ENCODE assay signal across 8 cellular contexts in genomic region chr14:21917699-21918436, GRCh38.
A peak's percentile ranks its signal among the peaks of the same experiment; 100 is the strongest.
DNase-seq lines count a peak whose midpoint lies in the region; ATAC-seq lines count a peak whose summit lies in the region.

No MANE protein-coding gene starts in this region.

- H3K36me3 ChIP-seq in HAP-1 (replicated peaks), result no peaks in the 10 kb centered on the region

- H3K27me3 ChIP-seq in HAP-1 (ENCODE audit: low read depth), result no peaks in the 10 kb centered on the region

- peak overlapping the region; percentile 83 to 85 for H3K4me3 Mint-ChIP-seq in activated T-cell treated with anti-CD3 and anti-CD28 coated beads, Interleukin-2, amount 50 U/mL, for 72 hours

- H3K36me3 Mint-ChIP-seq in activated T-cell treated with anti-CD3 and anti-CD28 coated beads, Interleukin-2, amount 50 U/mL, for 72 hours (ENCODE audit: insufficient read depth in 2 of 2), result peaks cover 0 to 7% of the 10 kb centered on the region in 2 donors

- peaks cover 0 to 2% of the 10 kb centered on the region in 2 donors for H3K9me3 Mint-ChIP-seq in activated T-cell treated with anti-CD3 and anti-CD28 coated beads, Interleukin-2, amount 50 U/mL, for 72 hours

- H3K4me1 Mint-ChIP-seq in activated T-cell treated with anti-CD3 and anti-CD28 coated beads, Interleukin-2, amount 50 U/mL, for 72 hours (ENCODE audit: low read depth), result peaks cover 71% of the 10 kb centered on the region

- H3K27ac Mint-ChIP-seq in activated T-cell treated with anti-CD3 and anti-CD28 coated beads, Interleukin-2, amount 50 U/mL, for 72 hours, result peak overlapping the region; percentile 87

- in situ Hi-C loops in HAP-1 (cut with MboI; ENCODE audit: low sequenced_read_pairs), result no loop called here

- no peaks in the 10 kb centered on the region for H3K4me1 ChIP-seq in HAP-1

- peak; percentile 37 for DNase-seq in EL
- DNase-seq in HAP-1 (ENCODE audit: low spot score in 2 of 2), result peak; percentile 40 to 52
- DNase-seq in NCI-H748 treated with DMSO at 0.1 percent for 48 hours (lab: John Stamatoyannopoulos, UW), result peak; percentile 5
- peak; percentile 61 to 66 for DNase-seq in activated T-cell treated with anti-CD3 and anti-CD28 coated beads, Interleukin-2, amount 50 U/mL, for 72 hours
- peak; percentile 37 for DNase-seq in fibroblast of peridontal ligament (ENCODE audit: extremely low read depth)
- peak in 30 of 56 donors; percentile 2 to 71 (median 16) for DNase-seq in nucleus accumbens (lab: John Stamatoyannopoulos, UW)

- H3K4me3 ChIP-seq in HAP-1, result no peak overlapping the region

- ATAC-seq in activated T-cell treated with anti-CD3 and anti-CD28 coated beads, Interleukin-2, amount 50 U/mL, for 72 hours (replicated peaks in 1 of 2), result peak; percentile 61 to 65
- ATAC-seq in esophagus mucosa (no peak), HG03095 (IDR thresholded peaks at IDR 0.05; ENCODE audit: unreplicated experiment) (no peak)

- H3K9me3 ChIP-seq in HAP-1, result no peaks in the 10 kb centered on the region

- no peaks in the 10 kb centered on the region for H3K27me3 Mint-ChIP-seq in activated T-cell treated with anti-CD3 and anti-CD28 coated beads, Interleukin-2, amount 50 U/mL, for 72 hours (ENCODE audit: low read depth)

Comparison
In these comparisons a context has a peak if more than half of its experiments do, and no peak if none do; other contexts are left out.
1. DNase-seq: peak in every context shown above with its lines; median percentile 64 in activated T-cell treated with anti-CD3 and anti-CD28 coated beads, Interleukin-2, amount 50 U/mL, for 72 hours; 46 in HAP-1; 37 in EL; 37 in fibroblast of peridontal ligament; 16 in nucleus accumbens; 5 in NCI-H748 treated with DMSO at 0.1 percent for 48 hours.
2. ATAC-seq: peak in activated T-cell treated with anti-CD3 and anti-CD28 coated beads, Interleukin-2, amount 50 U/mL, for 72 hours (2 of 2); none in esophagus mucosa (single experiment) and HG03095 (single experiment).